ENCODE assay signal across 28 cellular contexts in the genomic region with DNA sequence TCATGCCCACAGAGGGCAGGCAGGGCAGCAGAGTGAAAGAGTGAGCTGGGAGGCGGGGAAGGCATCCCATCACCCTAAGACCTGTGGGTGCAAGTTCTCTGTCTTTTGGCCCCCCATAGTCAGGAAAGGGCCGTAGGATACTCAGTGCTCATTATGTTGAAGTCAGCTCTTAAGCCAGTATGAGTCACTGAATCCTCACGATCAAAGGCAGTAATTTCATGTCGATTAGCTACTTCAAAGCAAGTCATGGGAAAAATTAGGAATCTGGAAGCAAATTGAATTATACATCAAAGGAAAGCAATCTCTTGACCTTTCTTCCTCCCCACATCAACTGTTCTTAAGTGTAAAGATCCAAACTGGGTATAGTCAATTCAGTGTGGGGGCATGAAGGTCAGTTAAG.
"Had no signal": no experiment of that assay in that cellular context is flagged by ENCODE, and none has a peak within 500 bp of the region (broad histone marks: within the 10 kb centered on the region; RNA-seq: fewer than 3 reads in every experiment).

No MANE protein-coding gene starts in this region.

- H3K36me3 Mint-ChIP-seq: naive thymus-derived CD8-positive, alpha-beta T cell; stimulated activated naive B cell treated with anti-CD40 and anti-IgM and Interleukin-4, amounts not matched to agents 10 μg/mL and 1 μg/mL and 100 μg/mL, for 72 hours had no signal

- H3K27me3 Mint-ChIP-seq: dendritic cell treated with granulocyte-macrophage colony-stimulating factor and Interleukin-4, amounts not matched to agents 40 ng/mL and 50 ng/mL, for 4 days had no signal

- ATAC-seq: esophagus mucosa; foreskin keratinocyte; left ventricle myocardium superior; lower lobe of right lung; naive thymus-derived CD8-positive, alpha-beta T cell; psoas muscle; right cardiac atrium; stimulated activated naive B cell treated with anti-CD40 and anti-IgM and Interleukin-4, amounts not matched to agents 10 μg/mL and 1 μg/mL and 100 μg/mL, for 72 hours had no signal

- H3K27ac ChIP-seq: colonic mucosa, epithelial cell of prostate, foreskin keratinocyte, heart right ventricle, lower lobe of right lung, ovary, psoas muscle, sigmoid colon, thoracic aorta, transverse colon, vagina had no signal

- H3K9me3 ChIP-seq: colonic mucosa, heart right ventricle, lower lobe of right lung, ovary, psoas muscle, sigmoid colon, thoracic aorta, transverse colon, vagina had no signal

- H3K4me1 ChIP-seq: colonic mucosa, foreskin keratinocyte, lower lobe of right lung, psoas muscle, sigmoid colon, transverse colon, vagina had no signal

- DNase-seq: colonic mucosa; effector CD8-positive, alpha-beta T cell; endodermal cell; foreskin keratinocyte; glutamatergic neuron; heart right ventricle; hippocampal formation; left ventricle myocardium superior; lower lobe of right lung; naive thymus-derived CD8-positive, alpha-beta T cell; nephron progenitor cell; occipital lobe; ovary; posterior cingulate gyrus; psoas muscle; right cardiac atrium; sigmoid colon; stimulated activated CD4-positive, alpha-beta T cell treated with anti-CD3 and anti-CD28 coated beads, Interleukin-2, amount 100 ng/mL, for 24 hours; stimulated activated CD4-positive, alpha-beta T cell treated with anti-CD3 and anti-CD28 coated beads, Interleukin-4, amount 100 ng/mL, for 24 hours; stimulated activated naive B cell treated with anti-CD40 and anti-IgM and Interleukin-4, amounts not matched to agents 10 μg/mL and 1 μg/mL and 100 μg/mL, for 72 hours; transverse colon had no signal

- H3K4me3 Mint-ChIP-seq: dendritic cell treated with granulocyte-macrophage colony-stimulating factor and Interleukin-4, amounts not matched to agents 40 ng/mL and 50 ng/mL, for 4 days; endodermal cell; naive thymus-derived CD8-positive, alpha-beta T cell; nephron progenitor cell; stimulated activated naive B cell treated with anti-CD40 and anti-IgM and Interleukin-4, amounts not matched to agents 10 μg/mL and 1 μg/mL and 100 μg/mL, for 72 hours; stimulated activated naive CD8-positive, alpha-beta T cell treated with anti-CD3 and anti-CD28 coated beads, Interleukin-15, Interleukin-2, amounts not matched to agents 100 ng/mL and 50 ng/mL, for 24 hours had no signal

- H3K27ac Mint-ChIP-seq: dendritic cell treated with granulocyte-macrophage colony-stimulating factor and Interleukin-4, amounts not matched to agents 40 ng/mL and 50 ng/mL, for 4 days; endodermal cell; naive thymus-derived CD8-positive, alpha-beta T cell; nephron progenitor cell; stimulated activated naive B cell treated with anti-CD40 and anti-IgM and Interleukin-4, amounts not matched to agents 10 μg/mL and 1 μg/mL and 100 μg/mL, for 72 hours; stimulated activated naive CD8-positive, alpha-beta T cell treated with anti-CD3 and anti-CD28 coated beads, Interleukin-15, Interleukin-2, amounts not matched to agents 100 ng/mL and 50 ng/mL, for 24 hours had no signal

- FAIRE-seq: keratinocyte had no signal

- H3K27me3 ChIP-seq: colonic mucosa, foreskin keratinocyte, heart right ventricle, ovary, sigmoid colon, transverse colon, vagina had no signal

- H3K9me3 Mint-ChIP-seq: dendritic cell treated with granulocyte-macrophage colony-stimulating factor and Interleukin-4, amounts not matched to agents 40 ng/mL and 50 ng/mL, for 4 days; endodermal cell; nephron progenitor cell; stimulated activated naive B cell treated with anti-CD40 and anti-IgM and Interleukin-4, amounts not matched to agents 10 μg/mL and 1 μg/mL and 100 μg/mL, for 72 hours; stimulated activated naive CD8-positive, alpha-beta T cell treated with anti-CD3 and anti-CD28 coated beads, Interleukin-15, Interleukin-2, amounts not matched to agents 100 ng/mL and 50 ng/mL, for 24 hours had no signal

- H3K4me1 Mint-ChIP-seq: naive thymus-derived CD8-positive, alpha-beta T cell; stimulated activated naive B cell treated with anti-CD40 and anti-IgM and Interleukin-4, amounts not matched to agents 10 μg/mL and 1 μg/mL and 100 μg/mL, for 72 hours had no signal
